11 cellular contexts compared by ENCODE assay signal in the genomic region with DNA sequence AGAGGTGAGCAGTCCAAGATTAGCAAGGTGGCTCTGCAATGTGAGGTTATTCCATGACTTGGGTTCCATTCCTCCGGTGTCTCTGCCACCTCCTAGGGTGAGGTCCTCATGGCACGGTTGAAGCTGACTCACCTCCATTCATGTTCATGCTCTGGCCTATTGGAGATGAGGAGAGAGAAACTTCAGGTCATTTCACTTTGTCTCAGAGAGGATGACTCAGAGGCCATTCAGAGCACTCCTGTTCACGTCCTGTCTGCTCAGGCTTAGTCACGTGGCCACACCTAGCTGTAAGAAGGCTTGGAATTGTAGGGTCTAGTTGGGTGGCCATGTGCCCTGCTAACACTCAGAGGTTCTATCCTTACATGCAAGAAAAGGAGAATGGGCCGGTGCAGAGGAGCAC.
DNase-seq lines count a peak whose midpoint lies in the region; ATAC-seq and TF ChIP-seq lines count a peak whose summit lies in the region.
"Had no signal": no experiment of that assay in that cellular context is flagged by ENCODE, and none has a peak within 500 bp of the region (broad histone marks: within the 10 kb centered on the region; RNA-seq: fewer than 3 reads in every experiment).

No MANE protein-coding gene starts in this region.

- H3K27ac Mint-ChIP-seq in WTC11 = no peak overlapping the region
- no peak overlapping the region for H3K27ac Mint-ChIP-seq in CD8-positive, alpha-beta memory T cell
- H3K27ac Mint-ChIP-seq: IgD-negative memory B cell, natural killer cell had no signal

- peaks cover 21% of the 10 kb centered on the region for H3K4me1 Mint-ChIP-seq in WTC11
- H3K4me1 Mint-ChIP-seq in CD8-positive, alpha-beta memory T cell = no peaks in the 10 kb centered on the region
- H3K4me1 Mint-ChIP-seq: IgD-negative memory B cell, natural killer cell had no signal

- CTCF ChIA-PET in WTC11 (lab: Charles Lee) = interaction anchor here (0.6 to 0.8 kb wide), 2 partner anchors 41 to 68 kb away, joined by 3 read pairs; no protein-coding TSS in a partner anchor
- CTCF ChIA-PET in CD8-positive, alpha-beta memory T cell (lab: Charles Lee) = no interaction called here

- no peaks in the 10 kb centered on the region for H3K36me3 ChIP-seq in CD8-positive, alpha-beta memory T cell (ENCODE audit: insufficient read depth, low read length)
- H3K36me3 ChIP-seq in ascending aorta = no peaks in the 10 kb centered on the region

- H3K4me1 ChIP-seq in CD8-positive, alpha-beta memory T cell (ENCODE audit: insufficient read depth, low read length) = no peaks in the 10 kb centered on the region
- no peaks in the 10 kb centered on the region for H3K4me1 ChIP-seq in ascending aorta

- no peak overlapping the region for H3K4me3 Mint-ChIP-seq in WTC11
- no peak overlapping the region for H3K4me3 Mint-ChIP-seq in CD8-positive, alpha-beta memory T cell
- H3K4me3 Mint-ChIP-seq: IgD-negative memory B cell, natural killer cell had no signal

- DNase-seq in COLO668 (lab: John Stamatoyannopoulos, UW; ENCODE audit: unreplicated experiment) (peak; percentile 30), HFF-Myc (ENCODE audit: extremely low read depth, low read depth) (peak; percentile 65), WTC11 (ENCODE audit: low spot score) (no peak), kidney glomerular epithelial cell (lab: John Stamatoyannopoulos, UW) (peak; percentile 80), ureter (ENCODE audit: low spot score) (no peak), ascending aorta (ENCODE audit: low spot score in 2 of 2) (no peak)
- no peak for DNase-seq in CD8-positive, alpha-beta memory T cell
- DNase-seq: activated effector memory CD4-positive, alpha-beta T cell treated with Interleukin-2 at 50 U/mL for 16 hours; natural killer cell had no signal

- H3K27me3 Mint-ChIP-seq in WTC11 (ENCODE audit: low read depth) = peaks cover 63% of the 10 kb centered on the region
- H3K27me3 Mint-ChIP-seq in CD8-positive, alpha-beta memory T cell = peaks cover 38 to 49% of the 10 kb centered on the region in 2 donors

- POLR2A ChIA-PET in WTC11 (lab: Charles Lee) = no interaction called here
- POLR2A ChIA-PET in CD8-positive, alpha-beta memory T cell (lab: Charles Lee) = no interaction called here

- no peaks in the 10 kb centered on the region for H3K9me3 ChIP-seq in CD8-positive, alpha-beta memory T cell (ENCODE audit: low read length)
- H3K9me3 ChIP-seq in ascending aorta = peaks cover 0 to 9% of the 10 kb centered on the region in 2 donors

- H3K4me3 ChIP-seq in HFF-Myc (replicated peaks; ENCODE audit: low read depth, low read length) (no peak overlapping the region), ascending aorta (no peak overlapping the region)
- H3K4me3 ChIP-seq in CD8-positive, alpha-beta memory T cell (ENCODE audit: low read length) = no peak overlapping the region

- TF ChIP-seq CTCF in HFF-Myc (IDR thresholded peaks at IDR 0.05; ENCODE audit: low read depth, low read length, missing control alignments) (no peak), WTC11 (IDR thresholded peaks at IDR 0.05) (no peak), ascending aorta (IDR thresholded peaks at IDR 0.05) (no peak)

- ATAC-seq in WTC11 (no peak), GM21825 (IDR thresholded peaks at IDR 0.05; ENCODE audit: unreplicated experiment) (no peak)
- ATAC-seq: natural killer cell had no signal

- no peak overlapping the region for H3K27ac ChIP-seq in CD8-positive, alpha-beta memory T cell (ENCODE audit: low read depth, low read length)
- H3K27ac ChIP-seq in ascending aorta = no peak overlapping the region

- peaks cover 8% of the 10 kb centered on the region for H3K9me3 Mint-ChIP-seq in WTC11
- peaks cover 14 to 25% (median 22%) of the 10 kb centered on the region in 5 donors for H3K9me3 Mint-ChIP-seq in CD8-positive, alpha-beta memory T cell

- no peaks in the 10 kb centered on the region for H3K36me3 Mint-ChIP-seq in WTC11
- peaks cover 0 to 11% (median 1%) of the 10 kb centered on the region in 3 donors for H3K36me3 Mint-ChIP-seq in CD8-positive, alpha-beta memory T cell
- H3K36me3 Mint-ChIP-seq: IgD-negative memory B cell, natural killer cell had no signal

- intact Hi-C loops in ascending aorta (cut with DNase I) = no loop called here

- no peaks in the 10 kb centered on the region for H3K27me3 ChIP-seq in CD8-positive, alpha-beta memory T cell (ENCODE audit: insufficient read depth, low read length, poor library complexity, severe bottlenecking)
- no peaks in the 10 kb centered on the region for H3K27me3 ChIP-seq in ascending aorta

TF ChIP-seq in WTC11, 78 proteins besides CTCF, POLR2A, EP300 and RAD21:
- TF ChIP-seq, protein P1, sequence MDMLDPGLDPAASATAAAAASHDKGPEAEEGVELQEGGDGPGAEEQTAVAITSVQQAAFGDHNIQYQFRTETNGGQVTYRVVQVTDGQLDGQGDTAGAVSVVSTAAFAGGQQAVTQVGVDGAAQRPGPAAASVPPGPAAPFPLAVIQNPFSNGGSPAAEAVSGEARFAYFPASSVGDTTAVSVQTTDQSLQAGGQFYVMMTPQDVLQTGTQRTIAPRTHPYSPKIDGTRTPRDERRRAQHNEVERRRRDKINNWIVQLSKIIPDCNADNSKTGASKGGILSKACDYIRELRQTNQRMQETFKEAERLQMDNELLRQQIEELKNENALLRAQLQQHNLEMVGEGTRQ (CRISPR knock-in tag; IDR thresholded peaks at IDR 0.05) = 0 out of 2 replicates have a peak, but pooled peaks have one; percentile 11
- TF ChIP-seq SOX15 (CRISPR knock-in tag; IDR thresholded peaks at IDR 0.05) = no peak

Comparison
In these comparisons a context has a peak if more than half of its experiments do, and no peak if none do; other contexts are left out.
1. DNase-seq: peak in COLO668 (single experiment), HFF-Myc (single experiment) and kidney glomerular epithelial cell (single experiment); none in WTC11 (single experiment), ureter (single experiment), CD8-positive, alpha-beta memory T cell (0 of 5) and ascending aorta (0 of 2).